In the genomic region with DNA sequence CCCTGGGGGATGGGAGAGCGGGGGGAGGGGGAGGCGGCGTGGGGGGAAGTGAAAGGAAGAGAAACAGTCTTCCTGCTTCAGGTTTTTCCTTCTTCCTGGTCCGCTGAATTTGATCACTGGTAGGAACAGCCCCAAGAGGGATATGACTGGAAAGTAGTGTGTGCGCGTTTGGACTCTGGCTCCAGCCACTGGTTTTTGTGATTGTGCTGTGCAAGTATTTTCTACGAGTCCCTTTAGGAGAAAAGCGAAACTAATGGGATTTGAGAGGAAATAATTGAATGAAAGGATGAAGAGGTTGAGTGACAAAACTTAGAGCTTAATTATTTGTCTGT, we compare ENCODE assay signal across 8 cellular contexts. TPM values are rescaled to one million over a fixed set of nuclear protein-coding genes. Genes with fewer than 3 reads are reported as not detected.
DNase-seq lines count a peak whose midpoint lies in the region; ATAC-seq, FAIRE-seq and TF ChIP-seq lines count a peak whose summit lies in the region.

No MANE protein-coding gene starts in this region.

- intact Hi-C loops in activated T-helper 1 cell treated with anti-CD3 and anti-CD28 coated beads, Interleukin-12 subunit alpha, Interleukin-12 subunit beta, Interleukin-2, Interleukin-4 antibody, amounts not matched to agents 30 ng/mL and 10 ng/mL and 1 ng/mL, durations not matched to agents 14 hours and 24 hours and 36 hours (cut with micrococcal nuclease), result no loop called here

- H3K4me3 ChIP-seq in HFF-Myc (replicated peaks; ENCODE audit: low read depth, low read length) (peak overlapping the region; percentile 67), iPS-18a (ENCODE audit: low read length) (peak overlapping the region; percentile 88), small intestine (ENCODE audit: low read depth in 1 of 2, low read length in 2 of 2) (peak overlapping the region in 1 of 2 donors; percentile 69)

- no peak for ATAC-seq in HG02885 (IDR thresholded peaks at IDR 0.05; ENCODE audit: poor library complexity, unreplicated experiment)
- ATAC-seq in GM19035 (IDR thresholded peaks at IDR 0.05; ENCODE audit: unreplicated experiment), result no peak

- H3K4me1 Mint-ChIP-seq in activated T-helper 1 cell treated with anti-CD3 and anti-CD28 coated beads, Interleukin-12 subunit alpha, Interleukin-12 subunit beta, Interleukin-2, Interleukin-4 antibody, amounts not matched to agents 30 ng/mL and 10 ng/mL and 1 ng/mL, durations not matched to agents 14 hours and 24 hours and 36 hours (ENCODE audit: low read depth), result no peaks in the 10 kb centered on the region

- H3K9me3 ChIP-seq in iPS-18a (ENCODE audit: control insufficient read depth, low read depth, low read length), result no peaks in the 10 kb centered on the region
- H3K9me3 ChIP-seq in small intestine (ENCODE audit: control insufficient read depth, low read depth), result no peaks in the 10 kb centered on the region

- H3K9me3 Mint-ChIP-seq in activated T-helper 1 cell treated with anti-CD3 and anti-CD28 coated beads, Interleukin-12 subunit alpha, Interleukin-12 subunit beta, Interleukin-2, Interleukin-4 antibody, amounts not matched to agents 30 ng/mL and 10 ng/mL and 1 ng/mL, durations not matched to agents 14 hours and 24 hours and 36 hours, result no peaks in the 10 kb centered on the region

- TF ChIP-seq CTCF in HFF-Myc (IDR thresholded peaks at IDR 0.05; ENCODE audit: low read depth, low read length, missing control alignments), result no peak

- no peak for FAIRE-seq in small intestine (lab: Jason Lieb, UNC)

- H3K27me3 ChIP-seq in iPS-18a (ENCODE audit: control insufficient read depth, insufficient read depth, low read length) (no peaks in the 10 kb centered on the region), small intestine (ENCODE audit: control insufficient read depth in 2 of 2, insufficient read depth in 2 of 2, low read length in 2 of 2) (no peaks in the 10 kb centered on the region)

- peaks cover 24% of the 10 kb centered on the region for H3K27me3 Mint-ChIP-seq in activated T-helper 1 cell treated with anti-CD3 and anti-CD28 coated beads, Interleukin-12 subunit alpha, Interleukin-12 subunit beta, Interleukin-2, Interleukin-4 antibody, amounts not matched to agents 30 ng/mL and 10 ng/mL and 1 ng/mL, durations not matched to agents 14 hours and 24 hours and 36 hours (ENCODE audit: insufficient read depth)

- no peak overlapping the region for H3K4me3 Mint-ChIP-seq in activated T-helper 1 cell treated with anti-CD3 and anti-CD28 coated beads, Interleukin-12 subunit alpha, Interleukin-12 subunit beta, Interleukin-2, Interleukin-4 antibody, amounts not matched to agents 30 ng/mL and 10 ng/mL and 1 ng/mL, durations not matched to agents 14 hours and 24 hours and 36 hours

- H3K36me3 Mint-ChIP-seq in activated T-helper 1 cell treated with anti-CD3 and anti-CD28 coated beads, Interleukin-12 subunit alpha, Interleukin-12 subunit beta, Interleukin-2, Interleukin-4 antibody, amounts not matched to agents 30 ng/mL and 10 ng/mL and 1 ng/mL, durations not matched to agents 14 hours and 24 hours and 36 hours (ENCODE audit: low read depth), result no peaks in the 10 kb centered on the region

- peak overlapping the region; percentile 90 for H3K27ac ChIP-seq in angular gyrus (ENCODE audit: low read depth, low read length)
- no peak overlapping the region for H3K27ac ChIP-seq in iPS-18a (ENCODE audit: low read length)
- peak overlapping the region in 1 of 2 donors; percentile 87 for H3K27ac ChIP-seq in small intestine (ENCODE audit: low read depth in 1 of 2, low read length in 1 of 2)

- WGBS in small intestine, 3 donors, result 1 to 30% (median 7%) methylated on average over 7 to 8 of the region's 8 CpGs

- peak overlapping the region; percentile 68 for H3K9ac ChIP-seq in iPS-18a (ENCODE audit: low read length)

- H3K27ac Mint-ChIP-seq in activated T-helper 1 cell treated with anti-CD3 and anti-CD28 coated beads, Interleukin-12 subunit alpha, Interleukin-12 subunit beta, Interleukin-2, Interleukin-4 antibody, amounts not matched to agents 30 ng/mL and 10 ng/mL and 1 ng/mL, durations not matched to agents 14 hours and 24 hours and 36 hours, result no peak overlapping the region

- no peaks in the 10 kb centered on the region for H3K4me1 ChIP-seq in iPS-18a (ENCODE audit: control insufficient read depth, low read depth, low read length)
- H3K4me1 ChIP-seq in small intestine (ENCODE audit: control insufficient read depth in 2 of 2, insufficient read depth in 1 of 2, low read depth in 1 of 2, low read length in 1 of 2), result no peaks in the 10 kb centered on the region

- no peaks in the 10 kb centered on the region for H3K36me3 ChIP-seq in iPS-18a (ENCODE audit: control insufficient read depth, low read depth, low read length)
- H3K36me3 ChIP-seq in small intestine (ENCODE audit: control insufficient read depth in 2 of 2, insufficient read depth in 2 of 2, low read length in 2 of 2), result no peaks in the 10 kb centered on the region

- DNase-seq in HFF-Myc (ENCODE audit: extremely low read depth, low read depth) (no peak), small intestine (peak; percentile 59), RPMI8226 (no peak)
- no peak for DNase-seq in activated T-helper 1 cell treated with anti-CD3 and anti-CD28 coated beads, Interleukin-12 subunit alpha, Interleukin-12 subunit beta, Interleukin-2, Interleukin-4 antibody, amounts not matched to agents 30 ng/mL and 10 ng/mL and 1 ng/mL, durations not matched to agents 14 hours and 24 hours and 36 hours (ENCODE audit: low spot score)

RNA-seq across cellular contexts. Expression of a gene that starts 0.8 kb away (rescaled TPM):
- 1 to 10 TPM; 1.6 to 3.8 (median 2.0) TPM for polyA plus RNA-seq in small intestine
- not detected in 2 replicates for total RNA-seq in activated T-helper 1 cell treated with anti-CD3 and anti-CD28 coated beads, Interleukin-12 subunit alpha, Interleukin-12 subunit beta, Interleukin-2, Interleukin-4 antibody, amounts not matched to agents 30 ng/mL and 10 ng/mL and 1 ng/mL, durations not matched to agents 14 hours and 24 hours and 36 hours
